Comparison of ENCODE assay signal across 11 cellular contexts in the genomic region with DNA sequence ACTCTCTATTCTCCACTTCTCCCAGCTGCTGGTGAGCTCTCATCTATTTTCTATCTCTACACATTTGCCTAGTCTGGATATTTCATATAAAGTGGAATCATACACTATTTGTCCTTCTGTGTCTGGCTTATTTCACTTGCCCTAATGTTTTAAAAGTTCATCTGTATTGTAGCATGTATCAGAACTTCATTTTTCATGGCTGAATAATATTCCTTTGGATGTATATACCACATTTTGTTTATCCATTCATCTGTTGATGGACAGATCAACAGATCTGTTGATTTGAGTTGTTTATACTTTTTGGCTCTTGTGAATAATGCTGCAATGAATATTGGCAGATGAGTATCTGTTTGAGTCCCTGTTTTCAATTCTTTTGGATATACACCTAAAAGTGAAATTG.
"Had no signal": no experiment of that assay in that cellular context is flagged by ENCODE, and none has a peak within 500 bp of the region (broad histone marks: within the 10 kb centered on the region; RNA-seq: fewer than 3 reads in every experiment).

No MANE protein-coding gene starts in this region.

- H3K9ac ChIP-seq: GM23248 had no signal

- H3K4me3 ChIP-seq: GM23248, GM23338, HAP-1 had no signal

- ATAC-seq: GM23338, HCT116 had no signal

- H2AFZ ChIP-seq: GM23248, GM23338 had no signal

- DNase-seq: GOT3, H7, H9, HCEC 1CT, HFFc6 had no signal

- H3K4me2 ChIP-seq: GM23338 had no signal

- H3K36me3 ChIP-seq: HAP-1 had no signal

- H3K27ac ChIP-seq: GM23248 had no signal

- H3K9me3 ChIP-seq: HAP-1 had no signal

- FAIRE-seq: H1, H54 had no signal
